In the genomic region with DNA sequence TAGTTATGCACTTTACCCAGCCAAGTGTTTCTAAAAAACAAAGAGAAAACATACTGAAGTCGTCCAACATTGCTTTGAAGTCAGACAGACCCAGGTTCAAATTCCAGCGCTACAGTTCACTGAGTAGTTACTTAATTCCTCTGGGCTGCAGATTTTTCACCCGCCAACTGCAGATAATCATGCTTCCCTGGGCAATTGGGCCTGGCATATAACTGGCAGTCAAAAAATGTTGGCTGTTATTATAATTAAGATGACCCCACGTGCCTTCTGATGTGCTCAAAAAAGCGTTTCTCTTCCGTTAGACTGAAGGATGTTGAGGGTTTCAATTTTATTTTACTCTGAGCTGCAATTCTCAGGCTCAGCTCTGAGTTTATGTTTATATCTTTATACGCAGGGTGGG, we compare ENCODE assay signal across 11 cellular contexts.
DNase-seq lines count a peak whose midpoint lies in the region; ATAC-seq and TF ChIP-seq lines count a peak whose summit lies in the region.
"Had no signal": no experiment of that assay in that cellular context is flagged by ENCODE, and none has a peak within 500 bp of the region (broad histone marks: within the 10 kb centered on the region; RNA-seq: fewer than 3 reads in every experiment).

No MANE protein-coding gene starts in this region.

- no CpG with 5 or more reads among the region's 7 CpGs for WGBS in mesendoderm (ENCODE audit: extremely low coverage, insufficient coverage, low lambda C conversion rate)

- H2BK15ac ChIP-seq in mesendoderm (replicated peaks; ENCODE audit: low read depth), result peak overlapping the region; percentile 74

- H3K4ac ChIP-seq in mesendoderm (ENCODE audit: low read depth, low read length), result no peak overlapping the region

- no peak for TF ChIP-seq CTCF in uterus (IDR thresholded peaks at IDR 0.05)

- no peak overlapping the region for H2BK5ac ChIP-seq in mesendoderm (ENCODE audit: low read length)

- H3K4me2 ChIP-seq in mesendoderm (ENCODE audit: low read length), result no peak overlapping the region

- H2AK5ac ChIP-seq in mesendoderm (ENCODE audit: low read length), result no peak overlapping the region

- H4K5ac ChIP-seq in mesendoderm (ENCODE audit: low read length), result no peak overlapping the region

- H3K27ac Mint-ChIP-seq in activated naive CD4-positive, alpha-beta T cell treated with anti-CD3 and anti-CD28 coated beads, Interleukin-2, amount 10 ng/mL, durations not matched to agents 7 days and 5 days, result peak overlapping the region; percentile 86
- H3K27ac Mint-ChIP-seq in activated naive CD4-positive, alpha-beta T cell treated with anti-CD3 and anti-CD28 coated beads, Interleukin-2, amount 50 U/mL, for 72 hours, result no peak overlapping the region

- H3K27me3 Mint-ChIP-seq in activated naive CD4-positive, alpha-beta T cell treated with anti-CD3 and anti-CD28 coated beads, Interleukin-2, amount 10 ng/mL, durations not matched to agents 7 days and 5 days, result no peaks in the 10 kb centered on the region

- peaks cover 40% of the 10 kb centered on the region for H3K4me1 Mint-ChIP-seq in activated naive CD4-positive, alpha-beta T cell treated with anti-CD3 and anti-CD28 coated beads, Interleukin-2, amount 10 ng/mL, durations not matched to agents 7 days and 5 days

- no peak for ATAC-seq in activated naive CD4-positive, alpha-beta T cell treated with anti-CD3 and anti-CD28 coated beads, Interleukin-2, amount 50 U/mL, for 72 hours
- ATAC-seq in HG03520 (IDR thresholded peaks at IDR 0.05; ENCODE audit: unreplicated experiment), result no peak
- ATAC-seq: left ventricle myocardium superior had no signal

- no peak overlapping the region for H3K4me3 Mint-ChIP-seq in activated naive CD4-positive, alpha-beta T cell treated with anti-CD3 and anti-CD28 coated beads, Interleukin-2, amount 10 ng/mL, durations not matched to agents 7 days and 5 days

- H3K79me1 ChIP-seq in mesendoderm (ENCODE audit: low read length), result no peaks in the 10 kb centered on the region

- H3K27ac ChIP-seq in mesendoderm (ENCODE audit: low read depth, low read length), result no peak overlapping the region
- H3K27ac ChIP-seq in uterus, result peak overlapping the region; percentile 43 to 62

- intact Hi-C loops in uterus (cut with DNase I; ENCODE audit: low total_unique reads), result no loop called here

- peak overlapping the region; percentile 90 for H3K18ac ChIP-seq in mesendoderm (ENCODE audit: low read length)

- DNase-seq in activated naive CD4-positive, alpha-beta T cell treated with anti-CD3 and anti-CD28 coated beads, Interleukin-2, amount 10 ng/mL, durations not matched to agents 7 days and 5 days, result no peak
- no peak for DNase-seq in activated naive CD4-positive, alpha-beta T cell treated with anti-CD3 and anti-CD28 coated beads, Interleukin-2, amount 50 U/mL, for 72 hours (ENCODE audit: low spot score in 2 of 2)
- peak; percentile 29 for DNase-seq in adipocyte (ENCODE audit: low read depth)
- DNase-seq in mesendoderm, result no peak
- no peak for DNase-seq in uterus
- no peak for DNase-seq in EL
- no peak for DNase-seq in dermis blood vessel endothelial cell
- DNase-seq: left ventricle myocardium superior, NCI-H2029, NCI-H82 had no signal

- no peaks in the 10 kb centered on the region for H3K27me3 ChIP-seq in adipocyte (replicated peaks; ENCODE audit: control insufficient read depth, insufficient read depth, low read length)
- no peaks in the 10 kb centered on the region for H3K27me3 ChIP-seq in mesendoderm (ENCODE audit: insufficient read depth, low read length, poor library complexity)
- no peaks in the 10 kb centered on the region for H3K27me3 ChIP-seq in uterus

- H3K4me3 ChIP-seq in adipocyte (ENCODE audit: low read length), result no peak overlapping the region
- H3K4me3 ChIP-seq in mesendoderm (ENCODE audit: low read length), result no peak overlapping the region
- no peak overlapping the region for H3K4me3 ChIP-seq in uterus

- H4K8ac ChIP-seq in mesendoderm (ENCODE audit: low read depth, low read length), result no peak overlapping the region

- H3K4me1 ChIP-seq in adipocyte (ENCODE audit: control insufficient read depth, insufficient read depth, low read length), result peaks cover 33% of the 10 kb centered on the region
- H3K4me1 ChIP-seq in mesendoderm (ENCODE audit: control insufficient read depth, low read depth, low read length), result peaks cover 8% of the 10 kb centered on the region
- peaks cover 0 to 7% of the 10 kb centered on the region in 2 donors for H3K4me1 ChIP-seq in uterus

- H3K9me3 ChIP-seq in adipocyte (ENCODE audit: control insufficient read depth, low read length) (no peaks in the 10 kb centered on the region), uterus (no peaks in the 10 kb centered on the region)

- no peak overlapping the region for H3K23ac ChIP-seq in mesendoderm (ENCODE audit: low read length)

- peak overlapping the region; percentile 54 for H2BK120ac ChIP-seq in mesendoderm (ENCODE audit: low read depth, low read length)

- TF ChIP-seq POLR2A in uterus (IDR thresholded peaks at IDR 0.05), result no peak

- H3K56ac ChIP-seq in mesendoderm (ENCODE audit: low read length), result no peak overlapping the region

- H3K9ac ChIP-seq in adipocyte (ENCODE audit: low read length) (peak overlapping the region; percentile 43), mesendoderm (ENCODE audit: low read length) (no peak overlapping the region)

- H3K36me3 Mint-ChIP-seq in activated naive CD4-positive, alpha-beta T cell treated with anti-CD3 and anti-CD28 coated beads, Interleukin-2, amount 10 ng/mL, durations not matched to agents 7 days and 5 days, result no peaks in the 10 kb centered on the region
- H3K36me3 Mint-ChIP-seq in activated naive CD4-positive, alpha-beta T cell treated with anti-CD3 and anti-CD28 coated beads, Interleukin-2, amount 50 U/mL, for 72 hours, result peaks cover 0 to 22% of the 10 kb centered on the region in 2 donors

- H3K9me3 Mint-ChIP-seq in activated naive CD4-positive, alpha-beta T cell treated with anti-CD3 and anti-CD28 coated beads, Interleukin-2, amount 10 ng/mL, durations not matched to agents 7 days and 5 days, result peaks cover 1% of the 10 kb centered on the region
- peaks cover 5 to 18% of the 10 kb centered on the region in 2 donors for H3K9me3 Mint-ChIP-seq in activated naive CD4-positive, alpha-beta T cell treated with anti-CD3 and anti-CD28 coated beads, Interleukin-2, amount 50 U/mL, for 72 hours

- no peaks in the 10 kb centered on the region for H3K36me3 ChIP-seq in adipocyte (ENCODE audit: control insufficient read depth, insufficient read depth, low read length, severe bottlenecking)
- no peaks in the 10 kb centered on the region for H3K36me3 ChIP-seq in mesendoderm (ENCODE audit: control insufficient read depth, insufficient read depth, low read length)
- no peaks in the 10 kb centered on the region for H3K36me3 ChIP-seq in uterus

- H3K79me2 ChIP-seq in mesendoderm (ENCODE audit: control insufficient read depth, insufficient read depth, low read length), result no peaks in the 10 kb centered on the region

- CTCF ChIA-PET in activated naive CD4-positive, alpha-beta T cell treated with anti-CD3 and anti-CD28 coated beads, Interleukin-2, amount 10 ng/mL, durations not matched to agents 7 days and 5 days (lab: Charles Lee), result no interaction called here
